In genomic region chr12:118377005-118377890, GRCh38 we compare ENCODE assay signal across 8 cellular contexts. TPM values are rescaled to one million over a fixed set of nuclear protein-coding genes. Genes with fewer than 3 reads are reported as not detected.
DNase-seq lines count a peak whose midpoint lies in the region; ATAC-seq and TF ChIP-seq lines count a peak whose summit lies in the region.

No MANE protein-coding gene starts in this region.

- no peak for TF ChIP-seq CTCF in CD4-positive, alpha-beta T cell (IDR thresholded peaks at IDR 0.05)

- CTCF ChIA-PET in CD4-positive, alpha-beta T cell (lab: Charles Lee) = interaction anchor here (0.9 to 3.3 kb wide), 12 partner anchors 10 to 316 kb away, joined by 3 to 39 read pairs (median 6); partner anchors contain the start of genes PEBP1 and WSB2

- H3K4me3 Mint-ChIP-seq in CD4-positive, alpha-beta T cell = peak overlapping the region; percentile 100
- peak overlapping the region; percentile 94 to 98 (median 97) for H3K4me3 Mint-ChIP-seq in IgD-negative memory B cell

- H3K9ac ChIP-seq in iPS-20b (ENCODE audit: low read depth, low read length) = peak overlapping the region; percentile 88; the same call in 1 of the 2 replicates
- peak overlapping the region; percentile 59 to 91 (median 78) for H3K9ac ChIP-seq in subcutaneous abdominal adipose tissue (ENCODE audit: low read length in 5 of 5)

- H3K9me3 ChIP-seq in CD4-positive, alpha-beta T cell (ENCODE audit: control insufficient read depth, low read length) = no peaks in the 10 kb centered on the region
- H3K9me3 ChIP-seq in iPS-20b (ENCODE audit: insufficient read depth, low read depth, low read length) (no peaks in the 10 kb centered on the region), subcutaneous abdominal adipose tissue (ENCODE audit: control insufficient read depth in 5 of 5, low read length in 5 of 5) (no peaks in the 10 kb centered on the region)

- no peak for ATAC-seq in CD4-positive, alpha-beta T cell (ENCODE audit: poor library complexity)
- ATAC-seq in activated naive CD4-positive, alpha-beta T cell treated with anti-CD3 and anti-CD28 coated beads, Interleukin-2, amount 50 U/mL, for 72 hours = no peak

- H3K27ac ChIP-seq in CD4-positive, alpha-beta T cell (ENCODE audit: low read depth, low read length) = peak overlapping the region; percentile 91
- H3K27ac ChIP-seq in iPS-20b (ENCODE audit: low read length) (no peak overlapping the region), subcutaneous abdominal adipose tissue (ENCODE audit: low read depth, low read length) (peak overlapping the region; percentile 98)

- H3K36me3 Mint-ChIP-seq in CD4-positive, alpha-beta T cell (ENCODE audit: low read depth) = peaks cover 41% of the 10 kb centered on the region
- peaks cover 4% of the 10 kb centered on the region for H3K36me3 Mint-ChIP-seq in IgD-negative memory B cell
- H3K36me3 Mint-ChIP-seq in activated naive CD4-positive, alpha-beta T cell treated with anti-CD3 and anti-CD28 coated beads, Interleukin-2, amount 50 U/mL, for 72 hours = peaks cover 6% of the 10 kb centered on the region in 2 donors

- peaks cover 52% of the 10 kb centered on the region for H3K4me1 Mint-ChIP-seq in CD4-positive, alpha-beta T cell (ENCODE audit: low read depth)
- H3K4me1 Mint-ChIP-seq in IgD-negative memory B cell = peaks cover 15 to 32% (median 27%) of the 10 kb centered on the region in 3 donors

- H3K27ac Mint-ChIP-seq in CD4-positive, alpha-beta T cell = peak overlapping the region; percentile 91
- peak overlapping the region; percentile 90 to 99 (median 98) for H3K27ac Mint-ChIP-seq in IgD-negative memory B cell
- H3K27ac Mint-ChIP-seq in activated naive CD4-positive, alpha-beta T cell treated with anti-CD3 and anti-CD28 coated beads, Interleukin-2, amount 50 U/mL, for 72 hours = peak overlapping the region; percentile 96 to 98

- H3K27me3 ChIP-seq in CD4-positive, alpha-beta T cell (ENCODE audit: control insufficient read depth, insufficient read depth, low read length) = no peaks in the 10 kb centered on the region
- H3K27me3 ChIP-seq in iPS-20b (ENCODE audit: insufficient read depth, low read length) (no peaks in the 10 kb centered on the region), subcutaneous abdominal adipose tissue (ENCODE audit: control insufficient read depth in 5 of 5, insufficient read depth in 4 of 5, low read length in 5 of 5) (no peaks in the 10 kb centered on the region)

- H3K4me1 ChIP-seq in iPS-20b (ENCODE audit: insufficient read depth, low read length) (peaks cover 18% of the 10 kb centered on the region), subcutaneous abdominal adipose tissue (ENCODE audit: control insufficient read depth in 5 of 5, insufficient read depth in 5 of 5, low read length in 5 of 5) (peaks cover 3 to 42% (median 40%) of the 10 kb centered on the region in 5 donors)

- POLR2A ChIA-PET in CD4-positive, alpha-beta T cell (lab: Charles Lee) = interaction anchor here (0.9 to 3.6 kb wide), 7 partner anchors 18 to 1291 kb away, joined by 3 to 76 read pairs (median 5); partner anchors contain the start of genes PEBP1 and PRKAB1

- no peaks in the 10 kb centered on the region for H3K27me3 Mint-ChIP-seq in CD4-positive, alpha-beta T cell
- no peaks in the 10 kb centered on the region for H3K27me3 Mint-ChIP-seq in IgD-negative memory B cell

- H3K4me3 ChIP-seq in iPS-20b (ENCODE audit: low read length) (peak overlapping the region; percentile 94), subcutaneous abdominal adipose tissue (ENCODE audit: low read depth in 1 of 5, low read length in 5 of 5) (peak overlapping the region; percentile 74 to 94 (median 87))

- peaks cover 30% of the 10 kb centered on the region for H3K36me3 ChIP-seq in iPS-20b (ENCODE audit: insufficient read depth, low read depth, low read length)
- H3K36me3 ChIP-seq in subcutaneous abdominal adipose tissue (ENCODE audit: control insufficient read depth in 5 of 5, insufficient read depth in 5 of 5, low read length in 5 of 5) = peaks cover 9 to 29% (median 24%) of the 10 kb centered on the region in 5 donors

- peak in 2 of 10 experiments; percentile 4 to 5 for DNase-seq in CD4-positive, alpha-beta T cell
- DNase-seq in activated naive CD4-positive, alpha-beta T cell treated with anti-CD3 and anti-CD28 coated beads, Interleukin-2, amount 50 U/mL, for 72 hours (ENCODE audit: low spot score in 2 of 2) = no peak
- no peak for DNase-seq in NCI-H2081 treated with DMSO at 0.1 percent for 48 hours (lab: John Stamatoyannopoulos, UW)
- DNase-seq in kidney glomerular epithelial cell (lab: John Stamatoyannopoulos, UW) = no peak
- DNase-seq in GM19238 (ENCODE audit: insufficient read length, low spot score) = no peak

- intact Hi-C loops in CD4-positive, alpha-beta T cell (cut with DNase I, micrococcal nuclease) = loop anchor here (2.0 to 10.0 kb wide), 10 partner anchors 72 to 1552 kb away; partner anchors contain the start of genes PEBP1 (in 1 of the 2), PRKAB1 (in 1 of the 2), RFC5 (in 1 of the 2) and WSB2 (in 1 of the 2)

- no peaks in the 10 kb centered on the region for H3K9me3 Mint-ChIP-seq in CD4-positive, alpha-beta T cell
- no peaks in the 10 kb centered on the region for H3K9me3 Mint-ChIP-seq in IgD-negative memory B cell
- no peaks in the 10 kb centered on the region for H3K9me3 Mint-ChIP-seq in activated naive CD4-positive, alpha-beta T cell treated with anti-CD3 and anti-CD28 coated beads, Interleukin-2, amount 50 U/mL, for 72 hours

RNA-seq across cellular contexts. Expression of gene SUDS3, which starts 0.9 kb away (rescaled TPM):
- 10 to 100 TPM; 17.5 to 22.0 TPM for total RNA-seq in CD4-positive, alpha-beta T cell
- polyA plus RNA-seq in IgD-negative memory B cell = 17.8 TPM
- total RNA-seq in activated naive CD4-positive, alpha-beta T cell treated with anti-CD3 and anti-CD28 coated beads, Interleukin-2, amount 50 U/mL, for 72 hours = 10 to 100 TPM; 23.9 to 32.4 TPM

RNA-seq across cellular contexts. Expression of gene TAOK3, which starts 4.5 kb away (rescaled TPM):
- total RNA-seq in CD4-positive, alpha-beta T cell = 10 to 100 TPM; 53.5 to 56.6 TPM
- polyA plus RNA-seq in IgD-negative memory B cell = 107 TPM
- total RNA-seq in activated naive CD4-positive, alpha-beta T cell treated with anti-CD3 and anti-CD28 coated beads, Interleukin-2, amount 50 U/mL, for 72 hours = 10 to 100 TPM; 51.2 to 71.5 TPM
